ENCODE assay signal across 25 cellular contexts in genomic region chr10:59027975-59028640, GRCh38.
DNase-seq lines count a peak whose midpoint lies in the region; ATAC-seq and TF ChIP-seq lines count a peak whose summit lies in the region.
"Had no signal": no experiment of that assay in that cellular context is flagged by ENCODE, and none has a peak within 500 bp of the region (broad histone marks: within the 10 kb centered on the region; RNA-seq: fewer than 3 reads in every experiment).

No MANE protein-coding gene starts in this region.

- ATAC-seq in activated CD4-positive, alpha-beta T cell treated with anti-CD3 and anti-CD28 coated beads for 36 hours: no peak
- ATAC-seq in HG03571 (IDR thresholded peaks at IDR 0.05; ENCODE audit: unreplicated experiment): no peak
- ATAC-seq: activated naive CD8-positive, alpha-beta T cell treated with anti-CD3 and anti-CD28 coated beads, Interleukin-2, amount 50 U/mL, for 24 hours; left cardiac atrium; stimulated activated naive CD8-positive, alpha-beta T cell treated with anti-CD3 and anti-CD28 coated beads, Interleukin-15, Interleukin-2, amounts not matched to agents 100 U/mL and 50 U/mL, for 24 hours had no signal

- BruUV-seq in mammary epithelial cell (replicated peaks; lab: Mats Ljungman, UMichigan): no TSS peak

- dilution Hi-C loops in mammary epithelial cell (cut with HindIII; ENCODE audit: low sequenced_read_pairs): no loop called here

- 56% methylated on average over 5 of the region's 5 CpGs for WGBS in mammary epithelial cell (ENCODE audit: low coverage, missing lambda C conversion rate)

- DNase-seq in LHCN-M2 (ENCODE audit: low read depth) (peak; percentile 10), mammary epithelial cell (peak; percentile 40), fibroblast of the conjunctiva (ENCODE audit: low read depth) (peak; percentile 16), Karpas-422 (no peak), NCI-H82 (lab: John Stamatoyannopoulos, UW) (no peak)
- no peak for DNase-seq in activated CD4-positive, alpha-beta T cell treated with anti-CD3 and anti-CD28 coated beads for 36 hours
- DNase-seq: activated CD4-positive, alpha-beta memory T cell treated with anti-CD3 and anti-CD28 coated beads, Interleukin-2, amount 10 ng/mL, durations not matched to agents 7 days and 5 days; activated gamma-delta T cell; activated naive CD8-positive, alpha-beta T cell treated with anti-CD3 and anti-CD28 coated beads, Interleukin-2, amount 50 U/mL, for 24 hours; central memory CD4-positive, alpha-beta T cell; left cardiac atrium; mesenchymal stem cell; MV-4-11; NCI-H1694; NCI-H69; occipital lobe; spleen; stimulated activated CD4-positive, alpha-beta T cell treated with anti-CD3 and anti-CD28 coated beads, Interleukin-4, amount 100 ng/mL, for 24 hours; stimulated activated naive CD8-positive, alpha-beta T cell treated with anti-CD3 and anti-CD28 coated beads, Interleukin-15, Interleukin-2, amounts not matched to agents 100 U/mL and 50 U/mL, for 24 hours; T1000; tibial artery had no signal

- H3K27me3 ChIP-seq in ACC112 (ENCODE audit: insufficient read depth, low read length) (no peaks in the 10 kb centered on the region), mammary epithelial cell (ENCODE audit: insufficient read depth, low read length) (no peaks in the 10 kb centered on the region), Karpas-422 (ENCODE audit: low read length) (no peaks in the 10 kb centered on the region)
- H3K27me3 ChIP-seq: BLaER1, spleen, tibial artery had no signal

- H3K27ac ChIP-seq in ACC112 (ENCODE audit: low read depth, low read length) (peak overlapping the region; percentile 24; the same call in 1 of the 2 replicates), mammary epithelial cell (ENCODE audit: insufficient read depth, low read depth, low read length) (no peak overlapping the region), Karpas-422 (ENCODE audit: low read length) (no peak overlapping the region)
- H3K27ac ChIP-seq: BLaER1, epithelial cell of prostate, spleen, tibial artery had no signal

- H3K79me2 ChIP-seq in ACC112 (ENCODE audit: control insufficient read depth, insufficient read depth, low read length, unreplicated experiment): no peaks in the 10 kb centered on the region
- no peaks in the 10 kb centered on the region for H3K79me2 ChIP-seq in mammary epithelial cell (ENCODE audit: insufficient read depth, low read length)
- H3K79me2 ChIP-seq in Karpas-422 (ENCODE audit: low read length): no peaks in the 10 kb centered on the region

- POLR2A ChIA-PET in activated CD4-positive, alpha-beta T cell treated with anti-CD3 and anti-CD28 coated beads for 36 hours (lab: Charles Lee): no interaction called here

- no peak overlapping the region for H3K27ac Mint-ChIP-seq in activated CD4-positive, alpha-beta T cell treated with anti-CD3 and anti-CD28 coated beads for 36 hours
- H3K27ac Mint-ChIP-seq: activated CD4-positive, alpha-beta memory T cell treated with anti-CD3 and anti-CD28 coated beads, Interleukin-2, amount 10 ng/mL, durations not matched to agents 7 days and 5 days; activated naive CD8-positive, alpha-beta T cell treated with anti-CD3 and anti-CD28 coated beads, Interleukin-2, amount 50 U/mL, for 24 hours had no signal

- no peak overlapping the region for H3K4me3 Mint-ChIP-seq in activated CD4-positive, alpha-beta T cell treated with anti-CD3 and anti-CD28 coated beads for 36 hours
- H3K4me3 Mint-ChIP-seq: activated CD4-positive, alpha-beta memory T cell treated with anti-CD3 and anti-CD28 coated beads, Interleukin-2, amount 10 ng/mL, durations not matched to agents 7 days and 5 days; activated naive CD8-positive, alpha-beta T cell treated with anti-CD3 and anti-CD28 coated beads, Interleukin-2, amount 50 U/mL, for 24 hours had no signal

- in situ Hi-C loops in mammary epithelial cell (cut with MboI; ENCODE audit: low sequenced_read_pairs in 2 of 2): no loop called here

- no peaks in the 10 kb centered on the region for H3K9me2 ChIP-seq in Karpas-422 (replicated peaks; ENCODE audit: insufficient read depth, low read length)

- H3K27me3 Mint-ChIP-seq in activated CD4-positive, alpha-beta T cell treated with anti-CD3 and anti-CD28 coated beads for 36 hours: no peaks in the 10 kb centered on the region
- H3K27me3 Mint-ChIP-seq: activated CD4-positive, alpha-beta memory T cell treated with anti-CD3 and anti-CD28 coated beads, Interleukin-2, amount 10 ng/mL, durations not matched to agents 7 days and 5 days; activated naive CD8-positive, alpha-beta T cell treated with anti-CD3 and anti-CD28 coated beads, Interleukin-2, amount 50 U/mL, for 24 hours had no signal

- H3K9me3 Mint-ChIP-seq in activated CD4-positive, alpha-beta T cell treated with anti-CD3 and anti-CD28 coated beads for 36 hours (ENCODE audit: low read depth): no peaks in the 10 kb centered on the region

- H4K20me1 ChIP-seq in mammary epithelial cell (ENCODE audit: insufficient read depth, low read length) (no peaks in the 10 kb centered on the region), Karpas-422 (ENCODE audit: insufficient read depth, low read depth, low read length) (no peaks in the 10 kb centered on the region)
- H4K20me1 ChIP-seq: BLaER1 had no signal

- H3K36me3 ChIP-seq in ACC112 (ENCODE audit: insufficient read depth, low read length) (no peaks in the 10 kb centered on the region), mammary epithelial cell (ENCODE audit: insufficient read depth, low read length) (no peaks in the 10 kb centered on the region), Karpas-422 (ENCODE audit: insufficient read depth, low read length) (no peaks in the 10 kb centered on the region)
- H3K36me3 ChIP-seq: BLaER1, spleen, tibial artery had no signal

- CTCF ChIA-PET in mammary epithelial cell (lab: Charles Lee; ENCODE audit: low non-redundant PET): no interaction called here
- CTCF ChIA-PET in activated CD4-positive, alpha-beta T cell treated with anti-CD3 and anti-CD28 coated beads for 36 hours (lab: Charles Lee): no interaction called here

- no peak overlapping the region for H3K4me3 ChIP-seq in ACC112 (ENCODE audit: low read depth, low read length)
- no peak overlapping the region for H3K4me3 ChIP-seq in mammary epithelial cell (replicated peaks in 1 of 3; ENCODE audit: insufficient read depth in 1 of 3, low read depth in 2 of 3, low read length in 3 of 3)
- H3K4me3 ChIP-seq in Karpas-422 (ENCODE audit: low read length): no peak overlapping the region
- H3K4me3 ChIP-seq: BLaER1, spleen, tibial artery had no signal

- H2AFZ ChIP-seq in ACC112 (ENCODE audit: low read length, unreplicated experiment) (no peak overlapping the region), mammary epithelial cell (ENCODE audit: low read depth, low read length) (no peak overlapping the region), Karpas-422 (ENCODE audit: low read length) (no peak overlapping the region)

- H3K9ac ChIP-seq in mammary epithelial cell (ENCODE audit: insufficient read depth, low read length): no peak overlapping the region
- no peak overlapping the region for H3K9ac ChIP-seq in Karpas-422 (ENCODE audit: low read length)
- H3K9ac ChIP-seq: BLaER1 had no signal

- intact Hi-C loops in mammary epithelial cell (cut with micrococcal nuclease): no loop called here
- intact Hi-C loops in activated CD4-positive, alpha-beta T cell treated with anti-CD3 and anti-CD28 coated beads for 36 hours (cut with DNase I, micrococcal nuclease): no loop called here

- H3K4me2 ChIP-seq in mammary epithelial cell (ENCODE audit: insufficient read depth, low read depth, low read length) (peak overlapping the region; percentile 4), Karpas-422 (ENCODE audit: low read depth, low read length, poor library complexity, severe bottlenecking) (no peak overlapping the region)
- H3K4me2 ChIP-seq: BLaER1 had no signal

- no peak for TF ChIP-seq CTCF in mammary epithelial cell (conservative IDR thresholded peaks at IDR 0.05 in 1 of 2, IDR thresholded peaks at IDR 0.05 in 1 of 2; ENCODE audit: extremely low read depth in 1 of 2, insufficient read depth in 1 of 2, low read depth in 1 of 2, low read length in 2 of 2)

- H3K36me3 Mint-ChIP-seq in activated CD4-positive, alpha-beta T cell treated with anti-CD3 and anti-CD28 coated beads for 36 hours (ENCODE audit: low read depth): no peaks in the 10 kb centered on the region

- H3K4me1 ChIP-seq in ACC112 (ENCODE audit: control insufficient read depth, insufficient read depth, low read length, unreplicated experiment): peaks cover 7% of the 10 kb centered on the region
- no peaks in the 10 kb centered on the region for H3K4me1 ChIP-seq in mammary epithelial cell (ENCODE audit: insufficient read depth, low read length)
- no peaks in the 10 kb centered on the region for H3K4me1 ChIP-seq in Karpas-422 (ENCODE audit: low read length)
- H3K4me1 ChIP-seq: spleen, tibial artery had no signal

- no peaks in the 10 kb centered on the region for H3K4me1 Mint-ChIP-seq in activated CD4-positive, alpha-beta T cell treated with anti-CD3 and anti-CD28 coated beads for 36 hours
- H3K4me1 Mint-ChIP-seq: activated CD4-positive, alpha-beta memory T cell treated with anti-CD3 and anti-CD28 coated beads, Interleukin-2, amount 10 ng/mL, durations not matched to agents 7 days and 5 days; activated naive CD8-positive, alpha-beta T cell treated with anti-CD3 and anti-CD28 coated beads, Interleukin-2, amount 50 U/mL, for 24 hours had no signal

- H3K9me3 ChIP-seq in mammary epithelial cell (replicated peaks; ENCODE audit: insufficient read depth, low read length) (no peaks in the 10 kb centered on the region), Karpas-422 (ENCODE audit: low read length) (no peaks in the 10 kb centered on the region)
- H3K9me3 ChIP-seq: BLaER1, tibial artery had no signal

Comparison
In these comparisons a context has a peak if more than half of its experiments do, and no peak if none do; other contexts are left out.
1. DNase-seq: peak in LHCN-M2 (single experiment), mammary epithelial cell (single experiment) and fibroblast of the conjunctiva (single experiment); none in Karpas-422 (single experiment), NCI-H82 (single experiment) and activated CD4-positive, alpha-beta T cell treated with anti-CD3 and anti-CD28 coated beads for 36 hours (single experiment).